Comparison of ENCODE assay signal across 16 cellular contexts in the genomic region with DNA sequence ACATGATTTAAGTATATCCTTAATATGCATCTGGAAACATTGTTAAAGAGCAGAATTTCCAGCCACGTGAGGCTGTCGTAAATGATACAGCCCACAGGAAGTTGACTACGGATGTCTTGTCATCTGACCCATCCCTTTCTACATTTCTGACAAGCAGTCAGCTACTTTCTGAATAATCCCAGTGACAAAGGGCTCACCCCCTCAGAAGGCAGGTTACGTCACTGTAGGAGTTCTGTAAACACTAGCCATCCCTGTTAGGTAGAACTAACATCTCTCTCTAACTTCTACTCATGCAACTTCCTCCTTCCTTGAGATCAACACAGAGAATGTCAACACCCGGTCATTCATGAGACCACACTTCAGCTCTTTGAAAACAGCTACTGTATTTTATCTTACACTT.
DNase-seq lines count a peak whose midpoint lies in the region; ATAC-seq and TF ChIP-seq lines count a peak whose summit lies in the region.
"Had no signal": no experiment of that assay in that cellular context is flagged by ENCODE, and none has a peak within 500 bp of the region (broad histone marks: within the 10 kb centered on the region; RNA-seq: fewer than 3 reads in every experiment).

No MANE protein-coding gene starts in this region.

- peak overlapping the region; percentile 11; the same call in 1 of the 2 replicates for H4K5ac ChIP-seq in IMR-90 (ENCODE audit: low read depth, low read length)

- peak; percentile 39; the same call in 1 of the 2 replicates for ATAC-seq in IMR-90 (ENCODE audit: low read depth)
- no peak for ATAC-seq in GM19463 (IDR thresholded peaks at IDR 0.05; ENCODE audit: unreplicated experiment)
- ATAC-seq in GM19023 (IDR thresholded peaks at IDR 0.05; ENCODE audit: unreplicated experiment): no peak

- H3K4me3 ChIP-seq in IMR-90 (ENCODE audit: insufficient read depth, low read depth, low read length): no peak overlapping the region
- no peak overlapping the region for H3K4me3 ChIP-seq in choroid plexus epithelial cell (ENCODE audit: low read depth, low read length)
- H3K4me3 ChIP-seq in muscle layer of colon (ENCODE audit: low read depth in 1 of 2, low read length in 2 of 2): no peak overlapping the region
- no peak overlapping the region for H3K4me3 ChIP-seq in ascending aorta
- H3K4me3 ChIP-seq: BLaER1 treated with 17β-estradiol and CSF1 and Interleukin-3, amounts not matched to agents 10 nM and 100 nM; dorsolateral prefrontal cortex had no signal

- H3K27ac ChIP-seq in IMR-90 (ENCODE audit: insufficient read depth, low read length) (no peak overlapping the region), muscle layer of colon (ENCODE audit: low read depth, low read length) (peak overlapping the region; percentile 49), ascending aorta (no peak overlapping the region)
- H3K27ac ChIP-seq: parathyroid adenoma had no signal

- peak overlapping the region; percentile 94 for H4K91ac ChIP-seq in IMR-90 (ENCODE audit: insufficient read depth, low read depth, low read length)

- WGBS in IMR-90 (ENCODE audit: extremely low coverage in 2 of 2, insufficient read length in 1 of 2), 2 experiments: 11% methylated on average over 1 of the region's 5 CpGs; no CpG with 5 or more reads in 1 of the 2 experiments

- peak overlapping the region; percentile 89 for H2BK20ac ChIP-seq in IMR-90 (ENCODE audit: low read depth, low read length)

- H2BK5ac ChIP-seq in IMR-90 (ENCODE audit: low read depth, low read length, poor library complexity, severe bottlenecking): peak overlapping the region; percentile 89

- peak overlapping the region; percentile 16; the same call in 1 of the 2 replicates for H3K4me2 ChIP-seq in IMR-90 (ENCODE audit: low read depth, low read length)

- peak overlapping the region; percentile 95 for H3K18ac ChIP-seq in IMR-90 (ENCODE audit: low read depth, low read length)

- H2BK15ac ChIP-seq in IMR-90 (ENCODE audit: low read depth, low read length): peak overlapping the region; percentile 2; the same call in 1 of the 3 replicates

- BruUV-seq in IMR-90 (replicated peaks; lab: Mats Ljungman, UMichigan): no TSS peak

- CTCF ChIA-PET in IMR-90 (lab: Yijun Ruan, JAX): no interaction called here

- H3K79me1 ChIP-seq in IMR-90 (ENCODE audit: low read depth in 1 of 2, low read length in 2 of 2): peaks cover 20 to 46% of the 10 kb centered on the region in 2 experiments; a peak in 3 of 4 replicates

- peak overlapping the region; percentile 30 for H3K56ac ChIP-seq in IMR-90 (ENCODE audit: extremely low read depth, insufficient read depth, low read length)

- H2AK9ac ChIP-seq in IMR-90 (replicated peaks; ENCODE audit: low read depth, low read length, poor library complexity): peak overlapping the region; percentile 20

- H3K14ac ChIP-seq in IMR-90 (replicated peaks; ENCODE audit: low read depth, low read length): peak overlapping the region; percentile 56

- TF ChIP-seq CTCF in IMR-90 (conservative IDR thresholded peaks at IDR 0.05; ENCODE audit: low read depth, low read length): no peak
- no peak for TF ChIP-seq CTCF in choroid plexus epithelial cell (conservative IDR thresholded peaks at IDR 0.05; ENCODE audit: low read depth, low read length)
- no peak for TF ChIP-seq CTCF in ascending aorta (IDR thresholded peaks at IDR 0.05)

- peak overlapping the region; percentile 95; the same call in 1 of the 2 replicates for H2AK5ac ChIP-seq in IMR-90 (ENCODE audit: low read depth, low read length)

- in situ Hi-C loops in IMR-90 (cut with MboI; ENCODE audit: low sequenced_read_pairs): no loop called here

- H3K9ac ChIP-seq in IMR-90 (ENCODE audit: low read depth, low read length) (no peak overlapping the region), muscle layer of colon (ENCODE audit: low read length) (no peak overlapping the region)
- H3K9ac ChIP-seq: BLaER1 treated with 17β-estradiol and CSF1 and Interleukin-3, amounts not matched to agents 10 nM and 100 nM; parathyroid adenoma had no signal

- H3K9me1 ChIP-seq in IMR-90 (ENCODE audit: insufficient read depth, low read length): peaks cover 9% of the 10 kb centered on the region

- no peaks in the 10 kb centered on the region for H3K36me3 ChIP-seq in IMR-90 (ENCODE audit: control insufficient read depth, insufficient read depth, low read length)
- H3K36me3 ChIP-seq in muscle layer of colon (ENCODE audit: insufficient read depth, low read length): no peaks in the 10 kb centered on the region
- H3K36me3 ChIP-seq in ascending aorta: no peaks in the 10 kb centered on the region
- H3K36me3 ChIP-seq: BLaER1 treated with 17β-estradiol and CSF1 and Interleukin-3, amounts not matched to agents 10 nM and 100 nM had no signal

- DNase-seq in COLO829 (ENCODE audit: low spot score): peak; percentile 97
- DNase-seq in IMR-90: peak; percentile 95
- peak; percentile 67 for DNase-seq in choroid plexus epithelial cell (ENCODE audit: low read depth)
- no peak for DNase-seq in erythroblast (lab: John Stamatoyannopoulos, UW)
- DNase-seq in ascending aorta (ENCODE audit: low spot score in 2 of 2): no peak
- DNase-seq: activated CD4-positive, alpha-beta T cell treated with anti-CD3 and anti-CD28 coated beads, Interleukin-2, amount 50 U/mL, for 4 hours; amniotic stem cell; dorsolateral prefrontal cortex; midbrain; NCI-H2107; stimulated activated CD4-positive, alpha-beta T cell treated with anti-CD3 and anti-CD28 coated beads, Interleukin-15, amount 100 ng/mL, for 24 hours had no signal

- H3K27me3 ChIP-seq in IMR-90 (ENCODE audit: control insufficient read depth, insufficient read depth, low read length): no peaks in the 10 kb centered on the region
- H3K27me3 ChIP-seq in muscle layer of colon (ENCODE audit: control insufficient read depth in 1 of 2, insufficient read depth in 2 of 2, low read length in 2 of 2): no peaks in the 10 kb centered on the region
- no peaks in the 10 kb centered on the region for H3K27me3 ChIP-seq in ascending aorta
- H3K27me3 ChIP-seq: BLaER1 treated with 17β-estradiol and CSF1 and Interleukin-3, amounts not matched to agents 10 nM and 100 nM; dorsolateral prefrontal cortex had no signal

- no peak for TF ChIP-seq RAD21 in IMR-90 (IDR thresholded peaks at IDR 0.05; ENCODE audit: low read length)

- no peak overlapping the region for H2AFZ ChIP-seq in IMR-90 (replicated peaks; ENCODE audit: low read length, poor library complexity)
- H2AFZ ChIP-seq: parathyroid adenoma had no signal

- peak overlapping the region; percentile 91 for H3K4ac ChIP-seq in IMR-90 (ENCODE audit: low read depth, low read length)

- peaks cover 17% of the 10 kb centered on the region for H3K4me1 ChIP-seq in IMR-90 (ENCODE audit: control insufficient read depth, insufficient read depth, low read length)
- peaks cover 26% of the 10 kb centered on the region for H3K4me1 ChIP-seq in muscle layer of colon (ENCODE audit: insufficient read depth, low read length)
- no peaks in the 10 kb centered on the region for H3K4me1 ChIP-seq in ascending aorta

- TF ChIP-seq POLR2A in IMR-90 (IDR thresholded peaks at IDR 0.05; ENCODE audit: low read depth, low read length) (no peak), erythroblast (IDR thresholded peaks at IDR 0.05; ENCODE audit: low read length) (no peak)

- peak overlapping the region; percentile 32; the same call in 1 of the 2 replicates for H3K23ac ChIP-seq in IMR-90 (ENCODE audit: low read depth, low read length)

- POLR2A ChIA-PET in IMR-90 (lab: Charles Lee; ENCODE audit: unreplicated experiment): no interaction called here

- peak overlapping the region; percentile 34 to 84; a peak in 3 of 4 replicates for H4K8ac ChIP-seq in IMR-90 (ENCODE audit: low read depth in 2 of 2, low read length in 2 of 2)

- dilution Hi-C loops in IMR-90 (cut with HindIII; ENCODE audit: low sequenced_read_pairs, unreplicated experiment): no loop called here

- H2BK120ac ChIP-seq in IMR-90 (ENCODE audit: low read depth, low read length): peak overlapping the region; percentile 99

- H3K9me3 ChIP-seq in IMR-90 (ENCODE audit: control insufficient read depth, insufficient read depth, low read length): no peaks in the 10 kb centered on the region
- no peaks in the 10 kb centered on the region for H3K9me3 ChIP-seq in muscle layer of colon (ENCODE audit: low read length)
- H3K9me3 ChIP-seq in ascending aorta: no peaks in the 10 kb centered on the region
- H3K9me3 ChIP-seq: BLaER1 treated with 17β-estradiol and CSF1 and Interleukin-3, amounts not matched to agents 10 nM and 100 nM had no signal

- intact Hi-C loops in IMR-90 (cut with micrococcal nuclease) (loop anchor here (5.0 kb wide), 3 partner anchors 40 to 160 kb away; no protein-coding TSS in a partner anchor), ascending aorta (cut with DNase I) (no loop called here)

- H4K20me1 ChIP-seq in IMR-90 (ENCODE audit: insufficient read depth, low read length): no peaks in the 10 kb centered on the region
- H4K20me1 ChIP-seq: BLaER1 treated with 17β-estradiol and CSF1 and Interleukin-3, amounts not matched to agents 10 nM and 100 nM had no signal

TF ChIP-seq in IMR-90, 13 proteins besides CTCF, POLR2A, EP300 and RAD21:
- TF ChIP-seq FOS (IDR thresholded peaks at IDR 0.05; ENCODE audit: low read depth, low read length) (peak; percentile 58), SMC3 (IDR thresholded peaks at IDR 0.05; ENCODE audit: low read depth, low read length) (no peak), RFX5 (IDR thresholded peaks at IDR 0.05; ENCODE audit: low read depth, low read length) (no peak), CEBPB (IDR thresholded peaks at IDR 0.05; ENCODE audit: low read depth, low read length) (peak; percentile 69), BHLHE40 (IDR thresholded peaks at IDR 0.05; ENCODE audit: low read depth, low read length) (peak; percentile 86)
- TF ChIP-seq, protein P1, sequence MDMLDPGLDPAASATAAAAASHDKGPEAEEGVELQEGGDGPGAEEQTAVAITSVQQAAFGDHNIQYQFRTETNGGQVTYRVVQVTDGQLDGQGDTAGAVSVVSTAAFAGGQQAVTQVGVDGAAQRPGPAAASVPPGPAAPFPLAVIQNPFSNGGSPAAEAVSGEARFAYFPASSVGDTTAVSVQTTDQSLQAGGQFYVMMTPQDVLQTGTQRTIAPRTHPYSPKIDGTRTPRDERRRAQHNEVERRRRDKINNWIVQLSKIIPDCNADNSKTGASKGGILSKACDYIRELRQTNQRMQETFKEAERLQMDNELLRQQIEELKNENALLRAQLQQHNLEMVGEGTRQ (IDR thresholded peaks at IDR 0.05; ENCODE audit: low read depth, low read length): peak; percentile 86
TF ChIP-seq in IMR-90: peak in this region for 4.

Comparison
In these comparisons a context has a peak if more than half of its experiments do, and no peak if none do; other contexts are left out.
1. DNase-seq: peak in COLO829 (single experiment), IMR-90 (single experiment) and choroid plexus epithelial cell (single experiment); none in erythroblast (0 of 2) and ascending aorta (0 of 2).